In the genomic region with DNA sequence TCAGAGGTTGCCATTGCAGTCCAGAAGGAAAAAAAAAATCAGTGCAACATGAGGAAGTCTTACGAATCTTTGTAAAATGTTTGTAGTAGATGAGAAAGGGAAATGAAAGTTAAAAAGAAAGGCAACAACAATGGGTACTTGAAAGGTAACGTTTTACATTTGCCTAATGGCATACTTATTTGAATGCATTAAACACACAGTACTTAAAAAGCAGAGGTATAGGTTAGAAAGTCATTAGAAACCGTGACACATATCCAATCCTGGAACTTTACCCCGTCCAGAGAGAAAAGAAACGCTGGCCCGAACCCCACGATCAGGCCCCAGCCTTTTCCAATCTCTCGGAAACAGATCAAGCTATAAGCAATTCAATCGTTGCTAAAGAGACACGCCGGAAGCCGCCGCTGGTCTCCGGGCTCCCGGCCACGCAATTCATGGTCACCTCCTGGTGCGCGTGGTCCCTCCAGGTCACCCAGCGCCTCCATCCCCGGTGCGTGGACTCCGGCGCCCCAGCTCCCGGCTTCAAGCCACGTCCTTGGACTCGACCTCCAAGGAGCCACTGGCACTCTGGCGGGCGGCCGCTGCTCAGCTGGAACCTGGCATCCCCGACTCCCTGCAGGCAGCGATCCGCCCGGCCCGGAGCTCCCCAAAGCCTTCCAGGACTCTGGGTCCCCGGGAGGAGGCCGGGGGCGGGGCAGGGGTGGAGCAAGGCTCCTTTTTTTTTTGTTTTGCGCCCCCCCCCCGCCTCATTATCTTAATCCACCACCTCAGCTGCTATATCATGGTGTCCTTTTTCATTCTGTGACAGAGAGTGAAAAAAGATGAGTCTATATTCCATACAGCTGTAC, we compare ENCODE assay signal across 1 cellular context.
TF ChIP-seq lines count a peak whose summit lies in the region.

A gene (minus strand): TSS at position 663 of the 845 bp plus-strand sequence. CDS start 181 bp downstream, at position 482.

TF ChIP-seq in K562, 482 proteins besides CTCF, POLR2A, EP300 and RAD21 (continued from another document and continues in another):
- TF ChIP-seq, protein P1, sequence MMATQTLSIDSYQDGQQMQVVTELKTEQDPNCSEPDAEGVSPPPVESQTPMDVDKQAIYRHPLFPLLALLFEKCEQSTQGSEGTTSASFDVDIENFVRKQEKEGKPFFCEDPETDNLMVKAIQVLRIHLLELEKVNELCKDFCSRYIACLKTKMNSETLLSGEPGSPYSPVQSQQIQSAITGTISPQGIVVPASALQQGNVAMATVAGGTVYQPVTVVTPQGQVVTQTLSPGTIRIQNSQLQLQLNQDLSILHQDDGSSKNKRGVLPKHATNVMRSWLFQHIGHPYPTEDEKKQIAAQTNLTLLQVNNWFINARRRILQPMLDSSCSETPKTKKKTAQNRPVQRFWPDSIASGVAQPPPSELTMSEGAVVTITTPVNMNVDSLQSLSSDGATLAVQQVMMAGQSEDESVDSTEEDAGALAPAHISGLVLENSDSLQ (IDR thresholded peaks at IDR 0.05) = no peak
- TF ChIP-seq CBX3 (IDR thresholded peaks at IDR 0.05; ENCODE audit: borderline replicate concordance in 1 of 2, low read length in 2 of 2) (no peak), PHF8 (IDR thresholded peaks at IDR 0.05; ENCODE audit: borderline replicate concordance, low read length) (peak; percentile 83), CTBP1 (IDR thresholded peaks at IDR 0.05; ENCODE audit: borderline replicate concordance) (peak; percentile 59), KLF10 (CRISPR knock-in tag; IDR thresholded peaks at IDR 0.05) (no peak), SRF (CRISPR knock-in tag; IDR thresholded peaks at IDR 0.05) (no peak), HMGN3 (IDR thresholded peaks at IDR 0.05; ENCODE audit: borderline replicate concordance, extremely low read depth, insufficient read length, low read depth, low read length) (peak; percentile 66), MBD2 (IDR thresholded peaks at IDR 0.05; ENCODE audit: borderline replicate concordance, low read depth) (no peak), MAZ (CRISPR knock-in tag; conservative IDR thresholded peaks at IDR 0.05 in 1 of 2, IDR thresholded peaks at IDR 0.05 in 1 of 2) (peak; percentile 64 to 80), HSF4 (CRISPR knock-in tag; IDR thresholded peaks at IDR 0.05; ENCODE audit: borderline replicate concordance) (no peak), SIX5 (IDR thresholded peaks at IDR 0.05; ENCODE audit: borderline replicate concordance in 1 of 2, insufficient read depth in 1 of 2, low read depth in 1 of 2, low read length in 2 of 2) (no peak), GATAD2A (IDR thresholded peaks at IDR 0.05) (peak; percentile 66; the same call in 1 of the 2 replicates), MYC (IDR thresholded peaks at IDR 0.05; ENCODE audit: low read depth, low read length) (peak; percentile 92), MYC (CRISPR knock-in tag; IDR thresholded peaks at IDR 0.05; ENCODE audit: borderline replicate concordance, low read depth) (no peak), ESRRA (IDR thresholded peaks at IDR 0.05; ENCODE audit: borderline replicate concordance, low read depth) (peak; percentile 79), EP400 (IDR thresholded peaks at IDR 0.05) (peak; percentile 90), HCFC1 (IDR thresholded peaks at IDR 0.05; ENCODE audit: low read depth, low read length) (no peak), TBL1XR1 (IDR thresholded peaks at IDR 0.05; ENCODE audit: low read length in 2 of 2) (0 out of 4 replicates have a peak, but pooled peaks of 1 of the 2 experiments have one; percentile 16), ATF1 (CRISPR knock-in tag; IDR thresholded peaks at IDR 0.05) (no peak), ATF1 (tag; IDR thresholded peaks at IDR 0.05) (peak; percentile 31; the same call in 1 of the 2 replicates), TRIM28 (IDR thresholded peaks at IDR 0.05) (no peak), TCF3 (CRISPR knock-in tag; IDR thresholded peaks at IDR 0.05) (no peak), ZNF384 (IDR thresholded peaks at IDR 0.05; ENCODE audit: low read depth, low read length) (peak; percentile 95), PML (IDR thresholded peaks at IDR 0.05; ENCODE audit: low read length) (0 out of 2 replicates have a peak, but pooled peaks have one; percentile 13), ZNF175 (CRISPR knock-in tag; IDR thresholded peaks at IDR 0.05; ENCODE audit: low read depth) (no peak), CREM (IDR thresholded peaks at IDR 0.05; ENCODE audit: low read depth) (peak; percentile 35; the same call in 1 of the 2 replicates), FOS (IDR thresholded peaks at IDR 0.05; ENCODE audit: extremely low read depth, insufficient read length) (no peak), POLR3A (IDR thresholded peaks at IDR 0.05; ENCODE audit: borderline replicate concordance, extremely low read depth, insufficient read depth, insufficient read length) (no peak), NCOA2 (IDR thresholded peaks at IDR 0.05; ENCODE audit: partially characterized antibody in 2 of 2) (no peak)
- TF ChIP-seq, protein P2, sequence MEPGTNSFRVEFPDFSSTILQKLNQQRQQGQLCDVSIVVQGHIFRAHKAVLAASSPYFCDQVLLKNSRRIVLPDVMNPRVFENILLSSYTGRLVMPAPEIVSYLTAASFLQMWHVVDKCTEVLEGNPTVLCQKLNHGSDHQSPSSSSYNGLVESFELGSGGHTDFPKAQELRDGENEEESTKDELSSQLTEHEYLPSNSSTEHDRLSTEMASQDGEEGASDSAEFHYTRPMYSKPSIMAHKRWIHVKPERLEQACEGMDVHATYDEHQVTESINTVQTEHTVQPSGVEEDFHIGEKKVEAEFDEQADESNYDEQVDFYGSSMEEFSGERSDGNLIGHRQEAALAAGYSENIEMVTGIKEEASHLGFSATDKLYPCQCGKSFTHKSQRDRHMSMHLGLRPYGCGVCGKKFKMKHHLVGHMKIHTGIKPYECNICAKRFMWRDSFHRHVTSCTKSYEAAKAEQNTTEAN (CRISPR knock-in tag; IDR thresholded peaks at IDR 0.05) = no peak
- TF ChIP-seq, protein P3, sequence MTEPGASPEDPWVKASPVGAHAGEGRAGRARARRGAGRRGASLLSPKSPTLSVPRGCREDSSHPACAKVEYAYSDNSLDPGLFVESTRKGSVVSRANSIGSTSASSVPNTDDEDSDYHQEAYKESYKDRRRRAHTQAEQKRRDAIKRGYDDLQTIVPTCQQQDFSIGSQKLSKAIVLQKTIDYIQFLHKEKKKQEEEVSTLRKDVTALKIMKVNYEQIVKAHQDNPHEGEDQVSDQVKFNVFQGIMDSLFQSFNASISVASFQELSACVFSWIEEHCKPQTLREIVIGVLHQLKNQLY (CRISPR knock-in tag; conservative IDR thresholded peaks at IDR 0.05) = no peak
- TF ChIP-seq, protein P4, sequence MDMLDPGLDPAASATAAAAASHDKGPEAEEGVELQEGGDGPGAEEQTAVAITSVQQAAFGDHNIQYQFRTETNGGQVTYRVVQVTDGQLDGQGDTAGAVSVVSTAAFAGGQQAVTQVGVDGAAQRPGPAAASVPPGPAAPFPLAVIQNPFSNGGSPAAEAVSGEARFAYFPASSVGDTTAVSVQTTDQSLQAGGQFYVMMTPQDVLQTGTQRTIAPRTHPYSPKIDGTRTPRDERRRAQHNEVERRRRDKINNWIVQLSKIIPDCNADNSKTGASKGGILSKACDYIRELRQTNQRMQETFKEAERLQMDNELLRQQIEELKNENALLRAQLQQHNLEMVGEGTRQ (CRISPR knock-in tag; IDR thresholded peaks at IDR 0.05) = no peak
- TF ChIP-seq, protein P5, sequence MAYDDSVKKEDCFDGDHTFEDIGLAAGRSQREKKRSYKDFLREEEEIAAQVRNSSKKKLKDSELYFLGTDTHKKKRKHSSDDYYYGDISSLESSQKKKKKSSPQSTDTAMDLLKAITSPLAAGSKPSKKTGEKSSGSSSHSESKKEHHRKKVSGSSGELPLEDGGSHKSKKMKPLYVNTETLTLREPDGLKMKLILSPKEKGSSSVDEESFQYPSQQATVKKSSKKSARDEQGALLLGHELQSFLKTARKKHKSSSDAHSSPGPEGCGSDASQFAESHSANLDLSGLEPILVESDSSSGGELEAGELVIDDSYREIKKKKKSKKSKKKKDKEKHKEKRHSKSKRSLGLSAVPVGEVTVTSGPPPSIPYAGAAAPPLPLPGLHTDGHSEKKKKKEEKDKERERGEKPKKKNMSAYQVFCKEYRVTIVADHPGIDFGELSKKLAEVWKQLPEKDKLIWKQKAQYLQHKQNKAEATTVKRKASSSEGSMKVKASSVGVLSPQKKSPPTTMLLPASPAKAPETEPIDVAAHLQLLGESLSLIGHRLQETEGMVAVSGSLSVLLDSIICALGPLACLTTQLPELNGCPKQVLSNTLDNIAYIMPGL (CRISPR knock-in tag; IDR thresholded peaks at IDR 0.05) = no peak; the same call in 1 of the 2 replicates
- TF ChIP-seq, protein P6, sequence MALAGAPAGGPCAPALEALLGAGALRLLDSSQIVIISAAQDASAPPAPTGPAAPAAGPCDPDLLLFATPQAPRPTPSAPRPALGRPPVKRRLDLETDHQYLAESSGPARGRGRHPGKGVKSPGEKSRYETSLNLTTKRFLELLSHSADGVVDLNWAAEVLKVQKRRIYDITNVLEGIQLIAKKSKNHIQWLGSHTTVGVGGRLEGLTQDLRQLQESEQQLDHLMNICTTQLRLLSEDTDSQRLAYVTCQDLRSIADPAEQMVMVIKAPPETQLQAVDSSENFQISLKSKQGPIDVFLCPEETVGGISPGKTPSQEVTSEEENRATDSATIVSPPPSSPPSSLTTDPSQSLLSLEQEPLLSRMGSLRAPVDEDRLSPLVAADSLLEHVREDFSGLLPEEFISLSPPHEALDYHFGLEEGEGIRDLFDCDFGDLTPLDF (CRISPR knock-in tag; IDR thresholded peaks at IDR 0.05) = 0 out of 2 replicates have a peak, but pooled peaks have one; percentile 24
- TF ChIP-seq, protein P7, sequence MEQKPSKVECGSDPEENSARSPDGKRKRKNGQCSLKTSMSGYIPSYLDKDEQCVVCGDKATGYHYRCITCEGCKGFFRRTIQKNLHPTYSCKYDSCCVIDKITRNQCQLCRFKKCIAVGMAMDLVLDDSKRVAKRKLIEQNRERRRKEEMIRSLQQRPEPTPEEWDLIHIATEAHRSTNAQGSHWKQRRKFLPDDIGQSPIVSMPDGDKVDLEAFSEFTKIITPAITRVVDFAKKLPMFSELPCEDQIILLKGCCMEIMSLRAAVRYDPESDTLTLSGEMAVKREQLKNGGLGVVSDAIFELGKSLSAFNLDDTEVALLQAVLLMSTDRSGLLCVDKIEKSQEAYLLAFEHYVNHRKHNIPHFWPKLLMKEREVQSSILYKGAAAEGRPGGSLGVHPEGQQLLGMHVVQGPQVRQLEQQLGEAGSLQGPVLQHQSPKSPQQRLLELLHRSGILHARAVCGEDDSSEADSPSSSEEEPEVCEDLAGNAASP (IDR thresholded peaks at IDR 0.05) = no peak
- TF ChIP-seq, protein P8, sequence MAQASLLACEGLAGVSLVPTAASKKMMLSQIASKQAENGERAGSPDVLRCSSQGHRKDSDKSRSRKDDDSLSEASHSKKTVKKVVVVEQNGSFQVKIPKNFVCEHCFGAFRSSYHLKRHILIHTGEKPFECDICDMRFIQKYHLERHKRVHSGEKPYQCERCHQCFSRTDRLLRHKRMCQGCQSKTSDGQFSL (CRISPR knock-in tag; IDR thresholded peaks at IDR 0.05) = peak; percentile 88
- TF ChIP-seq, protein P8 (tag; IDR thresholded peaks at IDR 0.05) = peak in 1 of 2 experiments; percentile 88; a peak in 2 of 4 replicates
- TF ChIP-seq, protein P9, sequence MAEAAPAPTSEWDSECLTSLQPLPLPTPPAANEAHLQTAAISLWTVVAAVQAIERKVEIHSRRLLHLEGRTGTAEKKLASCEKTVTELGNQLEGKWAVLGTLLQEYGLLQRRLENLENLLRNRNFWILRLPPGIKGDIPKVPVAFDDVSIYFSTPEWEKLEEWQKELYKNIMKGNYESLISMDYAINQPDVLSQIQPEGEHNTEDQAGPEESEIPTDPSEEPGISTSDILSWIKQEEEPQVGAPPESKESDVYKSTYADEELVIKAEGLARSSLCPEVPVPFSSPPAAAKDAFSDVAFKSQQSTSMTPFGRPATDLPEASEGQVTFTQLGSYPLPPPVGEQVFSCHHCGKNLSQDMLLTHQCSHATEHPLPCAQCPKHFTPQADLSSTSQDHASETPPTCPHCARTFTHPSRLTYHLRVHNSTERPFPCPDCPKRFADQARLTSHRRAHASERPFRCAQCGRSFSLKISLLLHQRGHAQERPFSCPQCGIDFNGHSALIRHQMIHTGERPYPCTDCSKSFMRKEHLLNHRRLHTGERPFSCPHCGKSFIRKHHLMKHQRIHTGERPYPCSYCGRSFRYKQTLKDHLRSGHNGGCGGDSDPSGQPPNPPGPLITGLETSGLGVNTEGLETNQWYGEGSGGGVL (CRISPR knock-in tag; IDR thresholded peaks at IDR 0.05) = no peak
- TF ChIP-seq, protein P10, sequence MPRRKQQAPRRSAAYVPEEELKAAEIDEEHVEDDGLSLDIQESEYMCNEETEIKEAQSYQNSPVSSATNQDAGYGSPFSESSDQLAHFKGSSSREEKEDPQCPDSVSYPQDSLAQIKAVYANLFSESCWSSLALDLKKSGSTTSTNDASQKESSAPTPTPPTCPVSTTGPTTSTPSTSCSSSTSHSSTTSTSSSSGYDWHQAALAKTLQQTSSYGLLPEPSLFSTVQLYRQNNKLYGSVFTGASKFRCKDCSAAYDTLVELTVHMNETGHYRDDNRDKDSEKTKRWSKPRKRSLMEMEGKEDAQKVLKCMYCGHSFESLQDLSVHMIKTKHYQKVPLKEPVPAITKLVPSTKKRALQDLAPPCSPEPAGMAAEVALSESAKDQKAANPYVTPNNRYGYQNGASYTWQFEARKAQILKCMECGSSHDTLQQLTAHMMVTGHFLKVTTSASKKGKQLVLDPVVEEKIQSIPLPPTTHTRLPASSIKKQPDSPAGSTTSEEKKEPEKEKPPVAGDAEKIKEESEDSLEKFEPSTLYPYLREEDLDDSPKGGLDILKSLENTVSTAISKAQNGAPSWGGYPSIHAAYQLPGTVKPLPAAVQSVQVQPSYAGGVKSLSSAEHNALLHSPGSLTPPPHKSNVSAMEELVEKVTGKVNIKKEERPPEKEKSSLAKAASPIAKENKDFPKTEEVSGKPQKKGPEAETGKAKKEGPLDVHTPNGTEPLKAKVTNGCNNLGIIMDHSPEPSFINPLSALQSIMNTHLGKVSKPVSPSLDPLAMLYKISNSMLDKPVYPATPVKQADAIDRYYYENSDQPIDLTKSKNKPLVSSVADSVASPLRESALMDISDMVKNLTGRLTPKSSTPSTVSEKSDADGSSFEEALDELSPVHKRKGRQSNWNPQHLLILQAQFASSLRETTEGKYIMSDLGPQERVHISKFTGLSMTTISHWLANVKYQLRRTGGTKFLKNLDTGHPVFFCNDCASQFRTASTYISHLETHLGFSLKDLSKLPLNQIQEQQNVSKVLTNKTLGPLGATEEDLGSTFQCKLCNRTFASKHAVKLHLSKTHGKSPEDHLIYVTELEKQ (CRISPR knock-in tag; IDR thresholded peaks at IDR 0.05) = no peak
